ENCODE assay signal across 19 cellular contexts in genomic region chr15:46129145-46129544, GRCh38.
DNase-seq lines count a peak whose midpoint lies in the region; ATAC-seq and TF ChIP-seq lines count a peak whose summit lies in the region.
"Had no signal": no experiment of that assay in that cellular context is flagged by ENCODE, and none has a peak within 500 bp of the region (broad histone marks: within the 10 kb centered on the region; RNA-seq: fewer than 3 reads in every experiment).

No MANE protein-coding gene starts in this region.

- H3K4me1 Mint-ChIP-seq in activated T-cell treated with anti-CD3 and anti-CD28 coated beads, Interleukin-2, amount 50 U/mL, for 72 hours (ENCODE audit: low read depth) = no peaks in the 10 kb centered on the region
- H3K4me1 Mint-ChIP-seq: B cell, IgD-negative memory B cell had no signal

- ATAC-seq in activated T-cell treated with anti-CD3 and anti-CD28 coated beads, Interleukin-2, amount 50 U/mL, for 72 hours (replicated peaks in 1 of 2) = no peak
- ATAC-seq: CD8-positive, alpha-beta T cell had no signal

- no peak overlapping the region for H3K27ac Mint-ChIP-seq in activated T-cell treated with anti-CD3 and anti-CD28 coated beads, Interleukin-2, amount 50 U/mL, for 72 hours
- H3K27ac Mint-ChIP-seq: B cell; CD8-positive, alpha-beta T cell; IgD-negative memory B cell had no signal

- in situ Hi-C loops in astrocyte of the spinal cord (cut with HindIII; ENCODE audit: low sequenced_read_pairs) = no loop called here

- no peak overlapping the region for H3K27ac ChIP-seq in dorsolateral prefrontal cortex
- H3K27ac ChIP-seq: BLaER1 treated with 17β-estradiol and CSF1 and Interleukin-3, amounts not matched to agents 10 nM and 100 nM; GM23248; HL-60 had no signal

- H3K27me3 ChIP-seq in dorsolateral prefrontal cortex = no peaks in the 10 kb centered on the region
- H3K27me3 ChIP-seq: BLaER1 treated with 17β-estradiol and CSF1 and Interleukin-3, amounts not matched to agents 10 nM and 100 nM had no signal

- no peak overlapping the region for H3K4me3 ChIP-seq in astrocyte of the spinal cord (ENCODE audit: low read depth, low read length)
- H3K4me3 ChIP-seq in dorsolateral prefrontal cortex = no peak overlapping the region
- H3K4me3 ChIP-seq: BLaER1 treated with 17β-estradiol and CSF1 and Interleukin-3, amounts not matched to agents 10 nM and 100 nM; GM23248; HAP-1 had no signal

- TF ChIP-seq CTCF in astrocyte of the spinal cord (IDR thresholded peaks at IDR 0.05; ENCODE audit: low read depth, low read length) (no peak), dorsolateral prefrontal cortex (IDR thresholded peaks at IDR 0.05 in 54 of 56, conservative IDR thresholded peaks at IDR 0.05 in 2 of 56; ENCODE audit: low read depth in 1 of 56, partially characterized antibody in 56 of 56) (no peak)

- no peaks in the 10 kb centered on the region for H3K36me3 Mint-ChIP-seq in activated T-cell treated with anti-CD3 and anti-CD28 coated beads, Interleukin-2, amount 50 U/mL, for 72 hours (ENCODE audit: insufficient read depth in 2 of 2)
- H3K36me3 Mint-ChIP-seq: CD8-positive, alpha-beta T cell; IgD-negative memory B cell had no signal

- intact Hi-C loops in dorsolateral prefrontal cortex (cut with DNase I) = no loop called here

- no peaks in the 10 kb centered on the region for H3K27me3 Mint-ChIP-seq in activated T-cell treated with anti-CD3 and anti-CD28 coated beads, Interleukin-2, amount 50 U/mL, for 72 hours (ENCODE audit: low read depth)
- H3K27me3 Mint-ChIP-seq: B cell, IgD-negative memory B cell had no signal

- H3K9me3 Mint-ChIP-seq in activated T-cell treated with anti-CD3 and anti-CD28 coated beads, Interleukin-2, amount 50 U/mL, for 72 hours = peaks cover 5 to 6% of the 10 kb centered on the region in 2 donors

- DNase-seq in EL (peak; percentile 17), M059J (ENCODE audit: low read depth) (peak; percentile 53), astrocyte of the spinal cord (ENCODE audit: low read depth, low spot score) (peak; percentile 1), foreskin melanocyte (peak; percentile 16), dorsolateral prefrontal cortex (no peak), GM19240 (ENCODE audit: insufficient read length, low spot score) (no peak)
- no peak for DNase-seq in activated effector memory CD4-positive, alpha-beta T cell treated with Interleukin-2 at 50 U/mL for 16 hours
- no peak for DNase-seq in activated T-cell treated with anti-CD3 and anti-CD28 coated beads, Interleukin-2, amount 50 U/mL, for 72 hours
- DNase-seq: ACHN; Calu3; CD8-positive, alpha-beta T cell; DMS79 treated with DMSO at 0.1 percent for 48 hours; GM23248; KBM-7 had no signal

- no peak overlapping the region for H3K4me3 Mint-ChIP-seq in activated T-cell treated with anti-CD3 and anti-CD28 coated beads, Interleukin-2, amount 50 U/mL, for 72 hours
- H3K4me3 Mint-ChIP-seq: B cell; CD8-positive, alpha-beta T cell; IgD-negative memory B cell had no signal

Comparison
In these comparisons a context has a peak if more than half of its experiments do, and no peak if none do; other contexts are left out.
1. DNase-seq: peak in EL (single experiment), M059J (single experiment), astrocyte of the spinal cord (single experiment) and foreskin melanocyte (single experiment); none in activated effector memory CD4-positive, alpha-beta T cell treated with Interleukin-2 at 50 U/mL for 16 hours (single experiment), activated T-cell treated with anti-CD3 and anti-CD28 coated beads, Interleukin-2, amount 50 U/mL, for 72 hours (0 of 2), dorsolateral prefrontal cortex (0 of 10) and GM19240 (single experiment).